In the genomic region with DNA sequence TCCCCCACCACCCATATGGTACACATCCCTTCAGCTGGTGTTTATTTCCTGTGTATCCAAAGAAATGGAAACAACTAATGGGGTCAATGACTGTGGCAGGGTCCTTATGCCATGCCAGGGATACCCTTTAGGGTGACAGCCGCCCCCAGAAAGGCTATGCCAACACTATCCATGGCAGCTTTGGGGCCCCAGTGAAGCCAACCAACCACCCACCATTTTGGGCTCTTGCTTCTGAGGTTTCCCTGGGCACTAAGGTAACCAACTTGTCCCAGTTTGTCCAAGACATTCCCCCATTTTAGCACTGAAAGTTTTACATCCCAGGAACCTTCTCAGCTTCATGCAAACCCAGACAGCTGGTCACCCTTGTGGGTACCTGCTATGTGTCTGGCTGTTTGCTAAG, we compare ENCODE assay signal across 34 cellular contexts.
"Had no signal": no experiment of that assay in that cellular context is flagged by ENCODE, and none has a peak within 500 bp of the region (broad histone marks: within the 10 kb centered on the region; RNA-seq: fewer than 3 reads in every experiment).

No MANE protein-coding gene starts in this region.

- H3K27ac ChIP-seq: KMS-11 had no signal

- H3K4me3 ChIP-seq: MG63 had no signal

- DNase-seq: Karpas-422, KG1, MG63, MM.1S, MV-4-11, NCI-H1048, NCI-H1092, NCI-H1092 treated with DMSO at 0.1 percent for 48 hours, NCI-H1105, NCI-H1105 treated with DMSO at 0.1 percent for 48 hours, NCI-H1417, NCI-H1417 treated with DMSO at 0.1 percent for 48 hours, NCI-H1436, NCI-H1436 treated with DMSO at 0.1 percent for 48 hours, NCI-H146, NCI-H1694, NCI-H1694 treated with DMSO at 0.1 percent for 48 hours, NCI-H187, NCI-H187 treated with DMSO at 0.1 percent for 48 hours, NCI-H1930, NCI-H2029, NCI-H2029 treated with DMSO at 0.1 percent for 48 hours, NCI-H2081, NCI-H2081 treated with DMSO at 0.1 percent for 48 hours, NCI-H2107, NCI-H2227 treated with DMSO at 0.1 percent for 48 hours, NCI-H226, NCI-H345, NCI-H446, NCI-H446 treated with DMSO at 0.1 percent for 48 hours, NCI-H510A, NCI-H510A treated with DMSO at 0.1 percent for 48 hours, NCI-H524 had no signal

- H3K9ac ChIP-seq: KMS-11 had no signal

- H3K4me2 ChIP-seq: KMS-11 had no signal

- H3K27me3 ChIP-seq: MG63 had no signal

- H3K36me3 ChIP-seq: MG63 had no signal

- H3K9me3 ChIP-seq: MG63 had no signal
